ENCODE assay signal across 1 cellular context in genomic region chr14:65103150-65103760, GRCh38.
TF ChIP-seq lines count a peak whose summit lies in the region.

No MANE protein-coding gene starts in this region.

TF ChIP-seq in GM12878, 131 proteins besides CTCF, POLR2A, EP300 and RAD21 (continued from another document):
- TF ChIP-seq IRF3 (IDR thresholded peaks at IDR 0.05) (no peak), LARP7 (IDR thresholded peaks at IDR 0.05) (no peak), ZBTB33 (IDR thresholded peaks at IDR 0.05) (no peak), MEF2A (IDR thresholded peaks at IDR 0.05; ENCODE audit: insufficient read depth, low read depth, low read length) (no peak), ZNF274 (IDR thresholded peaks at IDR 0.05; ENCODE audit: insufficient read depth, insufficient read length) (no peak), BRCA1 (IDR thresholded peaks at IDR 0.05; ENCODE audit: low read depth, low read length) (no peak), WRNIP1 (IDR thresholded peaks at IDR 0.05; ENCODE audit: borderline replicate concordance, low read depth, low read length) (no peak), JUNB (IDR thresholded peaks at IDR 0.05) (no peak), STAT1 (conservative IDR thresholded peaks at IDR 0.05) (no peak), FOXK2 (IDR thresholded peaks at IDR 0.05) (no peak), E4F1 (IDR thresholded peaks at IDR 0.05; ENCODE audit: borderline replicate concordance, partially characterized antibody) (no peak), MYC (IDR thresholded peaks at IDR 0.05; ENCODE audit: insufficient read depth, insufficient read length, insufficient replicate concordance, low read length, severe bottlenecking) (no peak), BHLHE40 (IDR thresholded peaks at IDR 0.05; ENCODE audit: borderline replicate concordance in 1 of 2, low read depth in 2 of 2, low read length in 1 of 2) (peak; percentile 24 to 86; a peak in 2 of 4 replicates), ATF2 (IDR thresholded peaks at IDR 0.05; ENCODE audit: low read length) (no peak), SMAD5 (IDR thresholded peaks at IDR 0.05; ENCODE audit: low read depth) (no peak), MEF2B (IDR thresholded peaks at IDR 0.05; ENCODE audit: partially characterized antibody, poor library complexity, severe bottlenecking) (peak; percentile 22), ETV6 (conservative IDR thresholded peaks at IDR 0.05 in 1 of 2, IDR thresholded peaks at IDR 0.05 in 1 of 2; ENCODE audit: borderline replicate concordance in 1 of 2, low read depth in 1 of 2) (no peak), PKNOX1 (IDR thresholded peaks at IDR 0.05) (no peak), USF1 (IDR thresholded peaks at IDR 0.05; ENCODE audit: borderline replicate concordance, extremely low read length, insufficient read depth, low read depth, low read length) (peak; percentile 12), ZSCAN29 (IDR thresholded peaks at IDR 0.05) (no peak), NKRF (conservative IDR thresholded peaks at IDR 0.05) (no peak), ZNF622 (IDR thresholded peaks at IDR 0.05) (no peak), TBL1XR1 (IDR thresholded peaks at IDR 0.05; ENCODE audit: low read depth, low read length) (no peak), ASH2L (IDR thresholded peaks at IDR 0.05; ENCODE audit: borderline replicate concordance, low read depth) (no peak)
